ENCODE assay signal across 20 cellular contexts in genomic region chr16:28112908-28113307, GRCh38. TPM values are rescaled to one million over a fixed set of nuclear protein-coding genes. Genes with fewer than 3 reads are reported as not detected.
DNase-seq lines count a peak whose midpoint lies in the region; ATAC-seq and TF ChIP-seq lines count a peak whose summit lies in the region.
"Had no signal": no experiment of that assay in that cellular context is flagged by ENCODE, and none has a peak within 500 bp of the region (broad histone marks: within the 10 kb centered on the region; RNA-seq: fewer than 3 reads in every experiment).

No MANE protein-coding gene starts in this region.

- H3K36me3 Mint-ChIP-seq in activated CD8-positive, alpha-beta T cell treated with anti-CD3 and anti-CD28 coated beads for 36 hours (ENCODE audit: low read depth), result peaks cover 50% of the 10 kb centered on the region
- peaks cover 22 to 49% (median 32%) of the 10 kb centered on the region in 3 donors for H3K36me3 Mint-ChIP-seq in immature natural killer cell

- peak overlapping the region; percentile 53 for H3K27ac Mint-ChIP-seq in activated CD8-positive, alpha-beta T cell treated with anti-CD3 and anti-CD28 coated beads for 36 hours
- H3K27ac Mint-ChIP-seq in immature natural killer cell, result peak overlapping the region in 4 of 6 donors; percentile 20 to 83 (median 52)
- peak overlapping the region; percentile 26 to 78 for H3K27ac Mint-ChIP-seq in stimulated activated naive CD8-positive, alpha-beta T cell treated with anti-CD3 and anti-CD28 coated beads, Interleukin-15, amount 100 ng/mL, for 72 hours

- peaks cover 17% of the 10 kb centered on the region for H3K4me1 Mint-ChIP-seq in activated CD8-positive, alpha-beta T cell treated with anti-CD3 and anti-CD28 coated beads for 36 hours (ENCODE audit: low read depth)
- H3K4me1 Mint-ChIP-seq in immature natural killer cell, result peaks cover 17 to 29% of the 10 kb centered on the region in 2 donors
- H3K4me1 Mint-ChIP-seq in stimulated activated naive CD8-positive, alpha-beta T cell treated with anti-CD3 and anti-CD28 coated beads, Interleukin-15, amount 100 ng/mL, for 72 hours, result peaks cover 26% of the 10 kb centered on the region

- H3K9me3 Mint-ChIP-seq in activated CD8-positive, alpha-beta T cell treated with anti-CD3 and anti-CD28 coated beads for 36 hours, result no peaks in the 10 kb centered on the region
- no peaks in the 10 kb centered on the region for H3K9me3 Mint-ChIP-seq in immature natural killer cell
- no peaks in the 10 kb centered on the region for H3K9me3 Mint-ChIP-seq in stimulated activated naive CD8-positive, alpha-beta T cell treated with anti-CD3 and anti-CD28 coated beads, Interleukin-15, amount 100 ng/mL, for 72 hours

- POLR2A ChIA-PET in activated CD8-positive, alpha-beta T cell treated with anti-CD3 and anti-CD28 coated beads for 36 hours (lab: Charles Lee), result interaction anchor here (1.4 kb wide), 1 partner anchor 9 kb away, joined by 3 read pairs; no protein-coding TSS in a partner anchor

- intact Hi-C loops in activated CD8-positive, alpha-beta T cell treated with anti-CD3 and anti-CD28 coated beads for 36 hours (cut with micrococcal nuclease), result no loop called here

- DNase-seq in stimulated activated CD4-positive, alpha-beta T cell treated with anti-CD3 and anti-CD28 coated beads, Interleukin-15, amount 100 ng/mL, for 48 hours (ENCODE audit: low read depth in 2 of 2), result peak; percentile 16 to 23
- no peak for DNase-seq in stimulated activated CD4-positive, alpha-beta T cell treated with anti-CD3 and anti-CD28 coated beads, Interleukin-12 subunit alpha, Interleukin-12 subunit beta, amount 100 ng/mL, for 4 hours
- no peak for DNase-seq in activated CD8-positive, alpha-beta T cell treated with anti-CD3 and anti-CD28 coated beads for 36 hours
- DNase-seq in immature natural killer cell (no peak), medulla oblongata (ENCODE audit: extremely low spot score) (no peak), germinal center (ENCODE audit: low spot score) (no peak)
- peak in 1 of 2 donors; percentile 27 for DNase-seq in stimulated activated naive CD8-positive, alpha-beta T cell treated with anti-CD3 and anti-CD28 coated beads, Interleukin-15, amount 100 ng/mL, for 72 hours
- DNase-seq: anterior cingulate cortex; effector memory CD4-positive, alpha-beta T cell; H7; head of caudate nucleus; KBM-7; NCI-H1092; NCI-H524; SW 1271; thyroid gland had no signal

- ATAC-seq in activated CD8-positive, alpha-beta T cell treated with anti-CD3 and anti-CD28 coated beads for 36 hours, result peak; percentile 75
- ATAC-seq in stimulated activated naive CD8-positive, alpha-beta T cell treated with anti-CD3 and anti-CD28 coated beads, Interleukin-15, amount 100 ng/mL, for 72 hours, result peak; percentile 80
- no peak for ATAC-seq in HG03432 (IDR thresholded peaks at IDR 0.05; ENCODE audit: unreplicated experiment)
- ATAC-seq: Right ventricle myocardium inferior, sciatic nerve had no signal

- H3K4me3 Mint-ChIP-seq in activated CD8-positive, alpha-beta T cell treated with anti-CD3 and anti-CD28 coated beads for 36 hours, result no peak overlapping the region
- no peak overlapping the region for H3K4me3 Mint-ChIP-seq in immature natural killer cell
- H3K4me3 Mint-ChIP-seq in stimulated activated naive CD8-positive, alpha-beta T cell treated with anti-CD3 and anti-CD28 coated beads, Interleukin-15, amount 100 ng/mL, for 72 hours, result no peak overlapping the region

- H3K27me3 Mint-ChIP-seq in activated CD8-positive, alpha-beta T cell treated with anti-CD3 and anti-CD28 coated beads for 36 hours, result no peaks in the 10 kb centered on the region
- peaks cover 0 to 4% (median 3%) of the 10 kb centered on the region in 3 donors for H3K27me3 Mint-ChIP-seq in immature natural killer cell (ENCODE audit: low read depth in 3 of 3)
- no peaks in the 10 kb centered on the region for H3K27me3 Mint-ChIP-seq in stimulated activated naive CD8-positive, alpha-beta T cell treated with anti-CD3 and anti-CD28 coated beads, Interleukin-15, amount 100 ng/mL, for 72 hours

- CTCF ChIA-PET in activated CD8-positive, alpha-beta T cell treated with anti-CD3 and anti-CD28 coated beads for 36 hours (lab: Charles Lee), result interaction anchor here (0.9 to 1.9 kb wide), 3 partner anchors 37 to 105 kb away, joined by 3 to 9 read pairs (median 3); no protein-coding TSS in a partner anchor

- TF ChIP-seq CTCF in activated CD8-positive, alpha-beta T cell treated with anti-CD3 and anti-CD28 coated beads for 36 hours (IDR thresholded peaks at IDR 0.05), result no peak

RNA-seq across cellular contexts. Expression of gene GSG1L, which starts 49.4 kb away (rescaled TPM):
- not detected for total RNA-seq in activated CD8-positive, alpha-beta T cell treated with anti-CD3 and anti-CD28 coated beads for 36 hours
- not detected for polyA plus RNA-seq in immature natural killer cell
- total RNA-seq: G401, H7, thyroid gland had no signal

Comparison
In these comparisons a context has a peak if more than half of its experiments do, and no peak if none do; other contexts are left out.
1. DNase-seq: peak in stimulated activated CD4-positive, alpha-beta T cell treated with anti-CD3 and anti-CD28 coated beads, Interleukin-15, amount 100 ng/mL, for 48 hours (2 of 2); none in stimulated activated CD4-positive, alpha-beta T cell treated with anti-CD3 and anti-CD28 coated beads, Interleukin-12 subunit alpha, Interleukin-12 subunit beta, amount 100 ng/mL, for 4 hours (single experiment), activated CD8-positive, alpha-beta T cell treated with anti-CD3 and anti-CD28 coated beads for 36 hours (single experiment), immature natural killer cell (0 of 3), medulla oblongata (single experiment) and germinal center (single experiment).
2. Peak in every context shown above with its lines, with median percentiles within 50 percentile points of each other: H3K27ac Mint-ChIP-seq.